ENCODE assay signal across 8 cellular contexts in genomic region chr5:128537306-128537998, GRCh38.
DNase-seq lines count a peak whose midpoint lies in the region; ATAC-seq and TF ChIP-seq lines count a peak whose summit lies in the region.

No MANE protein-coding gene starts in this region.

- H3K36me3 ChIP-seq in BLaER1 (no peaks in the 10 kb centered on the region), stomach smooth muscle (ENCODE audit: control insufficient read depth in 2 of 2, insufficient read depth in 2 of 2, low read length in 2 of 2) (no peaks in the 10 kb centered on the region)

- DNase-seq in HK-2 (ENCODE audit: unreplicated experiment) (peak; percentile 46), astrocyte of the spinal cord (ENCODE audit: low read depth, low spot score) (peak; percentile 59), iPS-NIHi7 (ENCODE audit: extremely low spot score) (peak; percentile 21), RKO (ENCODE audit: low spot score) (no peak), SW480 (ENCODE audit: low spot score) (no peak)

- no peak for ATAC-seq in HG03097 (IDR thresholded peaks at IDR 0.05; ENCODE audit: low FRiP score, unreplicated experiment)

- H4K20me1 ChIP-seq in BLaER1 = no peaks in the 10 kb centered on the region

- H3K4me1 ChIP-seq in BLaER1 = no peaks in the 10 kb centered on the region
- H3K4me1 ChIP-seq in stomach smooth muscle (ENCODE audit: control insufficient read depth, insufficient read depth, low read length) = peaks cover 17% of the 10 kb centered on the region

- no peak overlapping the region for H3K4me2 ChIP-seq in BLaER1

- in situ Hi-C loops in astrocyte of the spinal cord (cut with HindIII; ENCODE audit: low sequenced_read_pairs) = no loop called here

- H3K9ac ChIP-seq in BLaER1 (no peak overlapping the region), stomach smooth muscle (ENCODE audit: low read length in 2 of 2) (peak overlapping the region in 1 of 2 donors; percentile 15)

- peak overlapping the region; percentile 22; the same call in 1 of the 2 replicates for H3K4me3 ChIP-seq in BLaER1
- H3K4me3 ChIP-seq in astrocyte of the spinal cord (ENCODE audit: low read depth, low read length) = peak overlapping the region; percentile 73
- H3K4me3 ChIP-seq in stomach smooth muscle (ENCODE audit: low read length in 2 of 2) = peak overlapping the region; percentile 57 to 74

- H3K27me3 ChIP-seq in BLaER1 (no peaks in the 10 kb centered on the region), stomach smooth muscle (ENCODE audit: control insufficient read depth in 1 of 2, insufficient read depth in 2 of 2, low read length in 2 of 2) (peaks cover 12 to 23% of the 10 kb centered on the region in 2 donors)

- no peak for TF ChIP-seq CTCF in astrocyte of the spinal cord (IDR thresholded peaks at IDR 0.05; ENCODE audit: low read depth, low read length)

- H3K27ac ChIP-seq in BLaER1 (no peak overlapping the region), stomach smooth muscle (ENCODE audit: low read length) (no peak overlapping the region)

- H3K9me3 ChIP-seq in BLaER1 (peaks cover 32% of the 10 kb centered on the region), stomach smooth muscle (ENCODE audit: control insufficient read depth in 2 of 2, low read length in 2 of 2) (no peaks in the 10 kb centered on the region)

Comparison
In these comparisons a context has a peak if more than half of its experiments do, and no peak if none do; other contexts are left out.
1. H3K4me3 ChIP-seq: peak in every context shown above with its lines; median percentile 73 in astrocyte of the spinal cord; 66 in stomach smooth muscle; 22 in BLaER1.
2. DNase-seq: peak in HK-2 (single experiment), astrocyte of the spinal cord (single experiment) and iPS-NIHi7 (single experiment); none in RKO (single experiment) and SW480 (single experiment).